Comparison of ENCODE assay signal across 8 cellular contexts in genomic region chr17:40559954-40560591, GRCh38. TPM values are rescaled to one million over a fixed set of nuclear protein-coding genes. Genes with fewer than 3 reads are reported as not detected.
A peak's percentile ranks its signal among the peaks of the same experiment; 100 is the strongest.
DNase-seq lines count a peak whose midpoint lies in the region; ATAC-seq and TF ChIP-seq lines count a peak whose summit lies in the region.

No MANE protein-coding gene starts in this region.

- peak; percentile 57 for DNase-seq in GM12864 (ENCODE audit: low read depth)
- DNase-seq in MG63, result peak; percentile 86
- peak; percentile 98 for DNase-seq in RWPE1 (ENCODE audit: low spot score)
- DNase-seq in activated gamma-delta T cell treated with anti-CD3 and anti-CD28 coated beads, Interleukin-2, amount 50 U/mL, for 16 hours (ENCODE audit: low read depth), result peak; percentile 74
- peak; percentile 85 to 96 for DNase-seq in foreskin fibroblast
- peak; percentile 91 for DNase-seq in neural progenitor cell (ENCODE audit: low spot score)

- CTCF ChIA-PET in RWPE1 (lab: Yijun Ruan, JAX), result interaction anchor here (0.5 to 2.5 kb wide), 23 partner anchors 8 to 202 kb away, joined by 3 to 28 read pairs (median 3); partner anchors contain the start of genes IGFBP4 and TNS4

- H2AFZ ChIP-seq in neural progenitor cell (replicated peaks), result peak overlapping the region; percentile 81

- H3K4me1 ChIP-seq in neural progenitor cell (peaks cover 8% of the 10 kb centered on the region), stomach smooth muscle (ENCODE audit: control insufficient read depth, insufficient read depth, low read length) (peaks cover 41% of the 10 kb centered on the region)

- H3K9ac ChIP-seq in neural progenitor cell, result no peak overlapping the region
- H3K9ac ChIP-seq in stomach smooth muscle (ENCODE audit: low read length in 2 of 2), result peak overlapping the region; percentile 54 to 74

- no peak for ATAC-seq in GM18867 (IDR thresholded peaks at IDR 0.05; ENCODE audit: unreplicated experiment)

- POLR2A ChIA-PET in RWPE1 (lab: Yijun Ruan, JAX; ENCODE audit: low non-redundant PET), result interaction anchor here (0.6 kb wide), 2 partner anchors 60 to 70 kb away, joined by 3 to 6 read pairs; no protein-coding TSS in a partner anchor

- H3K27ac ChIP-seq in RWPE1, result peak overlapping the region; percentile 88
- no peak overlapping the region for H3K27ac ChIP-seq in neural progenitor cell
- peak overlapping the region; percentile 18 for H3K27ac ChIP-seq in stomach smooth muscle (ENCODE audit: low read length)

- H3K79me2 ChIP-seq in neural progenitor cell (ENCODE audit: low read depth), result no peaks in the 10 kb centered on the region

- no peaks in the 10 kb centered on the region for H4K20me1 ChIP-seq in neural progenitor cell (ENCODE audit: low read depth)

- no peaks in the 10 kb centered on the region for H3K9me3 Mint-ChIP-seq in neural progenitor cell

- TF ChIP-seq CTCF in GM12864 (IDR thresholded peaks at IDR 0.05; ENCODE audit: low read depth, low read length, missing control alignments) (peak; percentile 97), RWPE1 (conservative IDR thresholded peaks at IDR 0.05; ENCODE audit: low read depth) (peak; percentile 95), foreskin fibroblast (IDR thresholded peaks at IDR 0.05; ENCODE audit: low read depth, low read length) (peak; percentile 99), neural progenitor cell (IDR thresholded peaks at IDR 0.05) (peak; percentile 95)

- peaks cover 2% of the 10 kb centered on the region for H3K27me3 Mint-ChIP-seq in neural progenitor cell (ENCODE audit: insufficient read depth, low read depth)

- no peaks in the 10 kb centered on the region for H3K36me3 Mint-ChIP-seq in neural progenitor cell

- peak overlapping the region; percentile 49 for H3K4me3 ChIP-seq in GM12864 (ENCODE audit: low read depth, low read length)
- H3K4me3 ChIP-seq in MG63, result no peak overlapping the region
- H3K4me3 ChIP-seq in foreskin fibroblast (ENCODE audit: low read depth in 1 of 2, low read length in 2 of 2), result peak overlapping the region; percentile 15 to 20
- no peak overlapping the region for H3K4me3 ChIP-seq in neural progenitor cell
- H3K4me3 ChIP-seq in stomach smooth muscle (ENCODE audit: low read length in 2 of 2), result peak overlapping the region in 1 of 2 donors; percentile 44

- H3K36me3 ChIP-seq in MG63, result no peaks in the 10 kb centered on the region
- H3K36me3 ChIP-seq in neural progenitor cell, result no peaks in the 10 kb centered on the region
- H3K36me3 ChIP-seq in stomach smooth muscle (ENCODE audit: control insufficient read depth in 2 of 2, insufficient read depth in 2 of 2, low read length in 2 of 2), result no peaks in the 10 kb centered on the region

- peaks cover 38% of the 10 kb centered on the region for H3K4me1 Mint-ChIP-seq in neural progenitor cell

- H3K9me3 ChIP-seq in MG63 (no peaks in the 10 kb centered on the region), neural progenitor cell (ENCODE audit: low read depth) (no peaks in the 10 kb centered on the region), stomach smooth muscle (ENCODE audit: control insufficient read depth in 2 of 2, low read length in 2 of 2) (no peaks in the 10 kb centered on the region)

- no peaks in the 10 kb centered on the region for H3K27me3 ChIP-seq in MG63
- H3K27me3 ChIP-seq in neural progenitor cell, result no peaks in the 10 kb centered on the region
- H3K27me3 ChIP-seq in stomach smooth muscle (ENCODE audit: control insufficient read depth in 1 of 2, insufficient read depth in 2 of 2, low read length in 2 of 2), result no peaks in the 10 kb centered on the region

- no peaks in the 10 kb centered on the region for H3F3A ChIP-seq in neural progenitor cell (ENCODE audit: low read depth)

- H3K4me3 Mint-ChIP-seq in neural progenitor cell, result no peak overlapping the region

- peak overlapping the region; percentile 13 for H3K27ac Mint-ChIP-seq in neural progenitor cell

- H3K4me2 ChIP-seq in neural progenitor cell, result no peak overlapping the region

RNA-seq across cellular contexts. Expression of gene CCR7, which starts 5.2 kb away (rescaled TPM):
- not detected in 2 replicates for total RNA-seq in MG63 (2014; rRNA removed; shearing (Covaris generic); ENCODE audit: low replicate concordance)
- 0.37 TPM in 1 of 2 replicates, not detected in the other for total RNA-seq in neural progenitor cell (ENCODE audit: low replicate concordance)

RNA-seq across cellular contexts. Expression of gene TNS4, which starts 58.6 kb away (rescaled TPM):
- not detected in 2 replicates for total RNA-seq in MG63 (2014; rRNA removed; shearing (Covaris generic); ENCODE audit: low replicate concordance)
- total RNA-seq in neural progenitor cell (ENCODE audit: low replicate concordance), result not detected in 2 replicates

Comparison
In these comparisons a context has a peak if more than half of its experiments do, and no peak if none do; other contexts are left out.
1. H3K4me3 ChIP-seq: peak in GM12864 (single experiment) and foreskin fibroblast (2 of 2); none in MG63 (single experiment) and neural progenitor cell (single experiment).
2. Peak in every context shown above with its lines, with median percentiles within 50 percentile points of each other: DNase-seq and CTCF ChIP-seq.